Comparison of ENCODE assay signal across 10 cellular contexts in the genomic region with DNA sequence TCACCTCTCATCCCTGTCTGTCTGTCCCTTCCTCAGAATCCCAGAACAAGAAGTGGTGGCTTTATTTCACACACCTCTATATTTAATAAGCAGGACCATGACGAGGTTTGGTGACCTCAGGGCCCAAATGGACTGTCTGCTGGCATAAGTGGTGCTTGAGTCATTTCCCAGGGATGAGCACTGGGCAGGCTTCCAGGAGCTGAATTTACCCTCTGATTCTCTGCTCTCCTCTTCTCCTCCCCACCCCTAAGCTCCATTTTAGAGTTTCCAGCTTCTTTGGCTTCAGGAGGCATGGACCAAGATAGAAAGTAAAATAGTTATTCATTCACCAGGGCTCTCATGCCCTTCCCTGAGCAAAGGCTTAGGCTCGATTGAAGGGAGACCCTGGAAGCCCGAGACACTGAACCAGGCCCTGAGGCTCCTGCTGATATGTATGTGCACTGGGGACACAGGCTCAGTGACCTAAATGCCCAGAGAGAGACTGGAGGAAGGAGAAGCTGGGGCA.
A peak's percentile ranks its signal among the peaks of the same experiment; 100 is the strongest.
DNase-seq lines count a peak whose midpoint lies in the region; ATAC-seq, FAIRE-seq and TF ChIP-seq lines count a peak whose summit lies in the region.
"Had no signal": no experiment of that assay in that cellular context is flagged by ENCODE, and none has a peak within 500 bp of the region (broad histone marks: within the 10 kb centered on the region; RNA-seq: fewer than 3 reads in every experiment).

No MANE protein-coding gene starts in this region.

- peak; percentile 54 to 69 for ATAC-seq in right cardiac atrium
- no peak for ATAC-seq in HG03045 (IDR thresholded peaks at IDR 0.05; ENCODE audit: unreplicated experiment)
- no peak for ATAC-seq in GM18909 (IDR thresholded peaks at IDR 0.05; ENCODE audit: poor library complexity, unreplicated experiment)

- peak overlapping the region; percentile 2 for H3K9ac ChIP-seq in astrocyte (ENCODE audit: low read length)
- H3K9ac ChIP-seq: parathyroid adenoma had no signal

- peak overlapping the region; percentile 87 for H3K27ac Mint-ChIP-seq in astrocyte (ENCODE audit: unreplicated experiment)

- FAIRE-seq in astrocyte (lab: Jason Lieb, UNC) = no peak
- FAIRE-seq: H1 had no signal

- no peak for TF ChIP-seq POLR2A in uterus (IDR thresholded peaks at IDR 0.05)

- H2AFZ ChIP-seq in astrocyte (ENCODE audit: low read depth, low read length) = no peak overlapping the region
- H2AFZ ChIP-seq: parathyroid adenoma had no signal

- no peaks in the 10 kb centered on the region for H3K36me3 Mint-ChIP-seq in astrocyte (ENCODE audit: low read depth, unreplicated experiment)

- peak; percentile 21 for DNase-seq in NCI-H1694 (lab: John Stamatoyannopoulos, UW)
- DNase-seq in NCI-H1694 treated with DMSO at 0.1 percent for 48 hours (lab: John Stamatoyannopoulos, UW) = no peak
- DNase-seq in astrocyte (ENCODE audit: low read depth) = peak; percentile 67
- peak; percentile 65 to 72 (median 71) for DNase-seq in right cardiac atrium
- DNase-seq in uterus = peak; percentile 76 to 85
- no peak for DNase-seq in activated T-cell treated with anti-CD3 and anti-CD28 coated beads for 4 hours

- no peak for TF ChIP-seq CTCF in astrocyte (IDR thresholded peaks at IDR 0.05; ENCODE audit: insufficient read depth, low read depth, low read length)
- TF ChIP-seq CTCF in uterus (IDR thresholded peaks at IDR 0.05) = no peak

- H3K9me3 Mint-ChIP-seq in astrocyte (ENCODE audit: unreplicated experiment) = no peaks in the 10 kb centered on the region

- H3K27me3 ChIP-seq in astrocyte (ENCODE audit: insufficient read depth, low read length) = no peaks in the 10 kb centered on the region
- H3K27me3 ChIP-seq in right cardiac atrium (ENCODE audit: control insufficient read depth, insufficient read depth) = no peaks in the 10 kb centered on the region
- no peaks in the 10 kb centered on the region for H3K27me3 ChIP-seq in uterus

- H3K27ac ChIP-seq in astrocyte (ENCODE audit: low read depth, low read length) (no peak overlapping the region), right cardiac atrium (ENCODE audit: low read length) (peak overlapping the region; percentile 97), uterus (peak overlapping the region; percentile 66 to 69)

- H3K79me2 ChIP-seq in astrocyte (ENCODE audit: insufficient read depth, low read length) = no peaks in the 10 kb centered on the region

- H3K4me2 ChIP-seq in astrocyte (ENCODE audit: low read length) = peak overlapping the region; percentile 53

- no peaks in the 10 kb centered on the region for H4K20me1 ChIP-seq in astrocyte (ENCODE audit: insufficient read depth, low read length)

- H3K27me3 Mint-ChIP-seq in astrocyte (ENCODE audit: low read depth, unreplicated experiment) = no peaks in the 10 kb centered on the region

- WGBS in right cardiac atrium = 36% methylated on average over 3 of the region's 3 CpGs

- H3K4me1 Mint-ChIP-seq in astrocyte (ENCODE audit: low read depth, unreplicated experiment) = peaks cover 38% of the 10 kb centered on the region

- no peaks in the 10 kb centered on the region for H3K9me3 ChIP-seq in astrocyte (ENCODE audit: insufficient read depth, low read depth, low read length)
- no peaks in the 10 kb centered on the region for H3K9me3 ChIP-seq in right cardiac atrium (ENCODE audit: control insufficient read depth, low read length)
- no peaks in the 10 kb centered on the region for H3K9me3 ChIP-seq in uterus

- no peak overlapping the region for H3K4me3 ChIP-seq in astrocyte (ENCODE audit: insufficient read depth, low read depth, low read length)
- H3K4me3 ChIP-seq in right cardiac atrium (ENCODE audit: low read length) = no peak overlapping the region
- no peak overlapping the region for H3K4me3 ChIP-seq in uterus

- H3K36me3 ChIP-seq in astrocyte (ENCODE audit: insufficient read depth, low read length) (no peaks in the 10 kb centered on the region), uterus (no peaks in the 10 kb centered on the region)

- H3K4me1 ChIP-seq in astrocyte (ENCODE audit: insufficient read depth, low read length) (peaks cover 7% of the 10 kb centered on the region), right cardiac atrium (ENCODE audit: control insufficient read depth, insufficient read depth, low read length) (peaks cover 35% of the 10 kb centered on the region), uterus (peaks cover 0 to 10% of the 10 kb centered on the region in 2 donors)

- H3K4me3 Mint-ChIP-seq in astrocyte (ENCODE audit: unreplicated experiment) = no peak overlapping the region

- intact Hi-C loops in right cardiac atrium (cut with DNase I) (no loop called here), uterus (cut with DNase I; ENCODE audit: low total_unique reads) (no loop called here)

Comparison
In these comparisons a context has a peak if more than half of its experiments do, and no peak if none do; other contexts are left out.
1. DNase-seq: peak in NCI-H1694 (single experiment), astrocyte (single experiment), right cardiac atrium (3 of 3) and uterus (2 of 2); none in NCI-H1694 treated with DMSO at 0.1 percent for 48 hours (single experiment) and activated T-cell treated with anti-CD3 and anti-CD28 coated beads for 4 hours (single experiment).
2. ATAC-seq: peak in right cardiac atrium (2 of 2); none in HG03045 (single experiment) and GM18909 (single experiment).